ENCODE assay signal across 22 cellular contexts in the genomic region with DNA sequence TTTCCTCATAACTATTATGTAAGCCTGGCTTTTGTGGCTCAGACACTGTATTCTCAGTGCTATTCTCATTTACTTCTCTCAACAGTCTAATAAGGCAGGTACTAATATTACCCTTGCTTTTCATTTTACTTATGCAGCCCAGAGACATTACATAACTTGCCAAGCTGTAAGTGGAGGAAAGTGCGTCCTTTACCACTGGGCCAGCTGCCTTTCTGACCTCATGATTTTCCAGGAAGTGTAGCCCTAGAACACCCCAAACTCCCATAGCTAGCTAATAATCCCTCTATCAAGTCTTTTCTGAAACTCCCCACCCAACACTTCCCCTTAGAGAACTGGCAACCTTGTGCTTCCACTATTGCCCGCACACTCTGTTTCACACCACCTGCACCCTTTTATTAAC.
DNase-seq lines count a peak whose midpoint lies in the region; ATAC-seq lines count a peak whose summit lies in the region.
"Had no signal": no experiment of that assay in that cellular context is flagged by ENCODE, and none has a peak within 500 bp of the region (broad histone marks: within the 10 kb centered on the region; RNA-seq: fewer than 3 reads in every experiment).

No MANE protein-coding gene starts in this region.

- DNase-seq in Right ventricle myocardium inferior (ENCODE audit: missing footprints) (no peak), cardiac septum (ENCODE audit: low spot score) (no peak), left ventricle myocardium superior (no peak), T1000 (lab: John Stamatoyannopoulos, UW) (no peak), mesenchymal stem cell (no peak)
- no peak for DNase-seq in stimulated activated naive B cell treated with anti-CD40 and anti-IgM and Interleukin-4, amounts not matched to agents 10 μg/mL and 1 μg/mL and 100 μg/mL, for 72 hours
- DNase-seq: CD8-positive, alpha-beta memory T cell; H9; Karpas-422; NCI-H1092 treated with DMSO at 0.1 percent for 48 hours; NCI-H1436 treated with DMSO at 0.1 percent for 48 hours; NCI-H187 treated with DMSO at 0.1 percent for 48 hours; NCI-H2171 treated with DMSO at 0.1 percent for 48 hours; NCI-H345; NCI-H510A treated with DMSO at 0.1 percent for 48 hours had no signal

- no peak overlapping the region for H3K4ac ChIP-seq in mesenchymal stem cell (ENCODE audit: low read depth in 1 of 2, low read length in 2 of 2)

- no peak overlapping the region for H3K18ac ChIP-seq in mesenchymal stem cell (ENCODE audit: low read depth in 1 of 2, low read length in 2 of 2)

- peak overlapping the region in 2 of 3 donors; percentile 34 to 59 for H3K27ac Mint-ChIP-seq in IgD-negative memory B cell
- H3K27ac Mint-ChIP-seq in stimulated activated naive B cell treated with anti-CD40 and anti-IgM and Interleukin-4, amounts not matched to agents 10 μg/mL and 1 μg/mL and 100 μg/mL, for 72 hours = no peak overlapping the region
- H3K27ac Mint-ChIP-seq: B cell, GM23338, H9 had no signal

- H3K27me3 Mint-ChIP-seq in IgD-negative memory B cell = no peaks in the 10 kb centered on the region
- no peaks in the 10 kb centered on the region for H3K27me3 Mint-ChIP-seq in stimulated activated naive B cell treated with anti-CD40 and anti-IgM and Interleukin-4, amounts not matched to agents 10 μg/mL and 1 μg/mL and 100 μg/mL, for 72 hours
- H3K27me3 Mint-ChIP-seq: B cell had no signal

- H3K23ac ChIP-seq in mesenchymal stem cell (ENCODE audit: low read length in 2 of 2) = no peak overlapping the region

- no peaks in the 10 kb centered on the region for H3K4me1 ChIP-seq in mesenchymal stem cell (ENCODE audit: control insufficient read depth, insufficient read depth, low read depth, low read length)

- no peak overlapping the region for H2BK5ac ChIP-seq in mesenchymal stem cell (ENCODE audit: low read depth, low read length, poor library complexity, severe bottlenecking)

- no peak overlapping the region for H2BK12ac ChIP-seq in mesenchymal stem cell (ENCODE audit: low read length in 2 of 2)

- no peaks in the 10 kb centered on the region for H3K36me3 ChIP-seq in mesenchymal stem cell (ENCODE audit: control insufficient read depth in 1 of 2, insufficient read depth in 2 of 2, low read depth in 1 of 2, low read length in 2 of 2)
- H3K36me3 ChIP-seq: SJSA1 had no signal

- no peak overlapping the region for H2BK120ac ChIP-seq in mesenchymal stem cell (ENCODE audit: low read depth, low read length)

- no peak overlapping the region for H2BK15ac ChIP-seq in mesenchymal stem cell (ENCODE audit: low read depth, poor library complexity, severe bottlenecking)

- H3K36me3 Mint-ChIP-seq in IgD-negative memory B cell = peaks cover under 1% of the 10 kb centered on the region
- H3K36me3 Mint-ChIP-seq in stimulated activated naive B cell treated with anti-CD40 and anti-IgM and Interleukin-4, amounts not matched to agents 10 μg/mL and 1 μg/mL and 100 μg/mL, for 72 hours = no peaks in the 10 kb centered on the region

- H3K9me3 ChIP-seq in mesenchymal stem cell (ENCODE audit: control insufficient read depth, low read length) = no peaks in the 10 kb centered on the region
- H3K9me3 ChIP-seq: SJSA1 had no signal

- no peaks in the 10 kb centered on the region for H3K27me3 ChIP-seq in mesenchymal stem cell (ENCODE audit: control insufficient read depth in 1 of 2, insufficient read depth in 1 of 2, low read length in 2 of 2)
- H3K27me3 ChIP-seq: SJSA1 had no signal

- H2AFZ ChIP-seq in mesenchymal stem cell (ENCODE audit: low read depth, low read length) = no peak overlapping the region
- H2AFZ ChIP-seq: GM23338 had no signal

- 96% methylated on average over 2 of the region's 2 CpGs for WGBS in mesenchymal stem cell

- H3K27ac ChIP-seq in mesenchymal stem cell (ENCODE audit: low read length, poor library complexity, severe bottlenecking) = no peak overlapping the region
- H3K27ac ChIP-seq: 22Rv1, C4-2B, SJSA1 had no signal

- no peak overlapping the region for H3K4me3 ChIP-seq in mesenchymal stem cell (ENCODE audit: insufficient read depth in 1 of 2, low read depth in 1 of 2, low read length in 2 of 2)
- H3K4me3 ChIP-seq: GM23338, SJSA1 had no signal

- H3K4me2 ChIP-seq in mesenchymal stem cell (ENCODE audit: low read length, poor library complexity, severe bottlenecking) = no peak overlapping the region
- H3K4me2 ChIP-seq: GM23338 had no signal

- H4K91ac ChIP-seq in mesenchymal stem cell (ENCODE audit: low read length) = no peak overlapping the region

- intact Hi-C loops in Right ventricle myocardium inferior (cut with DNase I) (no loop called here), cardiac septum (cut with DNase I) (no loop called here), left ventricle myocardium superior (cut with micrococcal nuclease) (no loop called here)

- H3K79me1 ChIP-seq in mesenchymal stem cell (replicated peaks; ENCODE audit: low read length, poor library complexity, severe bottlenecking) = no peaks in the 10 kb centered on the region

- H3K9me3 Mint-ChIP-seq in IgD-negative memory B cell = no peaks in the 10 kb centered on the region
- H3K9me3 Mint-ChIP-seq in stimulated activated naive B cell treated with anti-CD40 and anti-IgM and Interleukin-4, amounts not matched to agents 10 μg/mL and 1 μg/mL and 100 μg/mL, for 72 hours = no peaks in the 10 kb centered on the region
- H3K9me3 Mint-ChIP-seq: CD8-positive, alpha-beta memory T cell had no signal

- H2AK5ac ChIP-seq in mesenchymal stem cell (ENCODE audit: low read length, severe bottlenecking) = no peak overlapping the region

- no peak overlapping the region for H3K4me3 Mint-ChIP-seq in IgD-negative memory B cell
- H3K4me3 Mint-ChIP-seq in stimulated activated naive B cell treated with anti-CD40 and anti-IgM and Interleukin-4, amounts not matched to agents 10 μg/mL and 1 μg/mL and 100 μg/mL, for 72 hours = no peak overlapping the region
- H3K4me3 Mint-ChIP-seq: B cell; CD8-positive, alpha-beta memory T cell; GM23338; H9 had no signal

- H3K14ac ChIP-seq in mesenchymal stem cell (ENCODE audit: low read length in 2 of 2) = no peak overlapping the region

- H3K9ac ChIP-seq in mesenchymal stem cell (ENCODE audit: low read length) = no peak overlapping the region

- H4K8ac ChIP-seq in mesenchymal stem cell (ENCODE audit: low read length) = no peak overlapping the region

- ATAC-seq in Right ventricle myocardium inferior (peak; percentile 68), left ventricle myocardium superior (peak; percentile 80), HG02763 (IDR thresholded peaks at IDR 0.05; ENCODE audit: unreplicated experiment) (no peak)
- ATAC-seq in stimulated activated naive B cell treated with anti-CD40 and anti-IgM and Interleukin-4, amounts not matched to agents 10 μg/mL and 1 μg/mL and 100 μg/mL, for 72 hours (replicated peaks) = peak; percentile 46 to 53
- ATAC-seq: GM23338 had no signal

- no peaks in the 10 kb centered on the region for H3K4me1 Mint-ChIP-seq in IgD-negative memory B cell
- H3K4me1 Mint-ChIP-seq in stimulated activated naive B cell treated with anti-CD40 and anti-IgM and Interleukin-4, amounts not matched to agents 10 μg/mL and 1 μg/mL and 100 μg/mL, for 72 hours = peaks cover 8% of the 10 kb centered on the region in 2 donors
- H3K4me1 Mint-ChIP-seq: CD8-positive, alpha-beta memory T cell; GM23338 had no signal
